In genomic region chr6:106613590-106613989, GRCh38 we compare ENCODE assay signal across 12 cellular contexts.
"Had no signal": no experiment of that assay in that cellular context is flagged by ENCODE, and none has a peak within 500 bp of the region (broad histone marks: within the 10 kb centered on the region; RNA-seq: fewer than 3 reads in every experiment).

No MANE protein-coding gene starts in this region.

- H3K9ac ChIP-seq: neural progenitor cell had no signal

- H3K36me3 ChIP-seq: neural progenitor cell, pancreas, uterus had no signal

- H3K4me3 Mint-ChIP-seq: activated CD4-positive, alpha-beta T cell treated with anti-CD3 and anti-CD28 coated beads for 36 hours; neural progenitor cell had no signal

- H3K36me3 Mint-ChIP-seq: neural progenitor cell had no signal

- H3K4me3 ChIP-seq: adrenal gland, neural progenitor cell, pancreas, uterus had no signal

- H3K4me1 Mint-ChIP-seq: neural progenitor cell had no signal

- H3K27ac Mint-ChIP-seq: activated CD4-positive, alpha-beta T cell treated with anti-CD3 and anti-CD28 coated beads for 36 hours; neural progenitor cell had no signal

- H3K4me2 ChIP-seq: neural progenitor cell had no signal

- H3K27me3 ChIP-seq: adrenal gland, foreskin keratinocyte, neural progenitor cell, pancreas, uterus had no signal

- H2AFZ ChIP-seq: neural progenitor cell had no signal

- H3K4me1 ChIP-seq: adrenal gland, foreskin keratinocyte, pancreas, uterus had no signal

- H3K9me3 ChIP-seq: adrenal gland, pancreas, uterus had no signal

- ATAC-seq: foreskin keratinocyte, left ventricle myocardium superior, pancreas had no signal

- DNase-seq: activated CD4-positive, alpha-beta T cell treated with anti-CD3 and anti-CD28 coated beads for 36 hours; activated CD8-positive, alpha-beta memory T cell treated with anti-CD3 and anti-CD28 coated beads for 24 hours; activated naive CD4-positive, alpha-beta T cell treated with Interleukin-2 at 50 U/mL for 16 hours; adrenal gland; foreskin keratinocyte; head of caudate nucleus; left ventricle myocardium superior; pancreas; stimulated activated CD4-positive, alpha-beta T cell treated with anti-CD3 and anti-CD28 coated beads, Interleukin-4, amount 100 ng/mL, for 24 hours; T1000; uterus had no signal

- H3K27ac ChIP-seq: adrenal gland, foreskin keratinocyte, neural progenitor cell, pancreas, uterus had no signal

- H3K9me3 Mint-ChIP-seq: neural progenitor cell had no signal

- H3K27me3 Mint-ChIP-seq: activated CD4-positive, alpha-beta T cell treated with anti-CD3 and anti-CD28 coated beads for 36 hours had no signal
